In the genomic region with DNA sequence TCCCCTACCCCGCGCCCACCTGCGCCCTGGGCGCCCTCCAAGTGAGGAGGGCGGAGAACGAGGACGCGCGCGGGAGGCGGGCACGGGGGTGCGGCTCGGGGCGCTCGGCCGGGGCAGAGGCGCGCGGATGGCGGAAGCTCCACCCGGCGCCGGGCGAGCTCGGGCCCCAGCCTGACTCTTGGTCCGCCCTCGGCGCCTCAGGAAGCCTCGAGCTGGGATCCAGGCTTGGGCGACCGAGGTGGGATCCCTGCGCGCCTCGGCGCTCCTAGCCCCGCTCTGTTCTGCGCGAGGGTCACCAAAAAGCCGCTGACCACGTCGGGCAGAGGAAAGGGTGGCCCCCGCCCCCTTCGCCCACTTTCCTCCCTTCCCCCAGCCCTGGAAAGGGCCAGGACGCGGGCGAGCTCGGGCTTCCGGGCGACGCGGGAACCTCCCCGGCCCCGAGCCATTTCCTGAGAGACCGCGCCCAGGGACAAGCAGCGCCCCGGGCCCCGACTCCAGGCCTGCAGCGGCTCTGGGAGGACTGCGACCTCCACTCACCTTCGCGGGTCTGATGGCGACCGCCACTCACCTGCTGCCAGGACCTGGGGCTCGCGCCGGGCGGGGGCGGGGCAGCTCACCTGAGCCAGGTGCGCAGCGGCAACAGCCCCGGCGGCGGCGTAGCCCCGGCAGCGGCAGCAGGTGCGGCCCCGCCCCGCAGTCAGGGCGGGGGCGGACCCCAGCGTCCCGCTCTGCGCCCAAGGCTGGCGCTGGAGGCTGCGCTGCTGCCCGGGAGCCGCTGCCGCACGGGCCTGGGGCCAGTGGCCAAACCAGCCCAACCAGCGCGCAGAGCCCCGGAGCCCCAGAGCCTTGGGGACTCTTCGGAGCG, we compare ENCODE assay signal across 8 cellular contexts. TPM values are rescaled to one million over a fixed set of nuclear protein-coding genes. Genes with fewer than 3 reads are reported as not detected.
DNase-seq lines count a peak whose midpoint lies in the region; ATAC-seq and TF ChIP-seq lines count a peak whose summit lies in the region.

No MANE protein-coding gene starts in this region.

- DNase-seq in DMS153 (lab: John Stamatoyannopoulos, UW) (peak; percentile 45), MM.1S (no peak), Right ventricle myocardium superior (peak; percentile 70), retina (peak; percentile 34), 8988T (no peak)
- peak; percentile 61 for DNase-seq in activated T-cell treated with anti-CD3 and anti-CD28 coated beads, Interleukin-2, amount 50 U/mL, for 1 hour

- H3K79me2 ChIP-seq in MM.1S (ENCODE audit: low read length) = no peaks in the 10 kb centered on the region

- H3K27me3 ChIP-seq in MM.1S (replicated peaks; ENCODE audit: insufficient read depth, low read length) = peaks cover 68% of the 10 kb centered on the region

- TF ChIP-seq CTCF in MM.1S (IDR thresholded peaks at IDR 0.05; ENCODE audit: low read length) = no peak

- no peaks in the 10 kb centered on the region for H3F3A ChIP-seq in MM.1S (ENCODE audit: insufficient read depth, low read length)

- H3K9me2 ChIP-seq in MM.1S (replicated peaks; ENCODE audit: insufficient read depth, low read length) = no peaks in the 10 kb centered on the region

- H3K4me1 ChIP-seq in MM.1S (ENCODE audit: low read length) = no peaks in the 10 kb centered on the region

- peak overlapping the region; percentile 37; the same call in 1 of the 2 replicates for H3K4me3 ChIP-seq in MM.1S (ENCODE audit: low read length)

- no peak overlapping the region for H2AFZ ChIP-seq in MM.1S (ENCODE audit: low read length)

- no peak overlapping the region for H3K9ac ChIP-seq in MM.1S (ENCODE audit: low read length)

- H4K20me1 ChIP-seq in MM.1S (ENCODE audit: insufficient read depth, low read length) = no peaks in the 10 kb centered on the region

- H3K9me3 ChIP-seq in MM.1S (replicated peaks; ENCODE audit: insufficient read depth, low read length) = no peaks in the 10 kb centered on the region

- ATAC-seq in Right ventricle myocardium superior (ENCODE audit: poor library complexity) (peak; percentile 72), GM19467 (IDR thresholded peaks at IDR 0.05; ENCODE audit: unreplicated experiment) (no peak), GM18868 (IDR thresholded peaks at IDR 0.05; ENCODE audit: unreplicated experiment) (no peak)

- H3K4me2 ChIP-seq in MM.1S (ENCODE audit: low read depth, low read length) = peak overlapping the region; percentile 54; the same call in 1 of the 2 replicates

- H3K27ac ChIP-seq in MM.1S (ENCODE audit: low read length) = no peak overlapping the region

- intact Hi-C loops in Right ventricle myocardium superior (cut with DNase I) = no loop called here

- H3K36me3 ChIP-seq in MM.1S (replicated peaks; ENCODE audit: insufficient read depth, low read length) = no peaks in the 10 kb centered on the region

RNA-seq across cellular contexts. Expression of a gene that starts 2.2 kb away (rescaled TPM):
- total RNA-seq in Right ventricle myocardium superior = 38.6 TPM

RNA-seq across cellular contexts. Expression of a gene that starts 23.0 kb away (rescaled TPM):
- total RNA-seq in Right ventricle myocardium superior = 0.86 TPM

RNA-seq across cellular contexts. Expression of a gene that starts 24.8 kb away (rescaled TPM):
- 0.08 TPM for total RNA-seq in Right ventricle myocardium superior

RNA-seq across cellular contexts. Expression of a gene that starts 33.1 kb away (rescaled TPM):
- total RNA-seq in Right ventricle myocardium superior = 25.5 TPM

RNA-seq across cellular contexts. Expression of a gene that starts 47.7 kb away (rescaled TPM):
- total RNA-seq in Right ventricle myocardium superior = 0.94 TPM

Comparison
In these comparisons a context has a peak if more than half of its experiments do, and no peak if none do; other contexts are left out.
1. DNase-seq: peak in DMS153 (single experiment), activated T-cell treated with anti-CD3 and anti-CD28 coated beads, Interleukin-2, amount 50 U/mL, for 1 hour (single experiment), Right ventricle myocardium superior (single experiment) and retina (single experiment); none in MM.1S (single experiment) and 8988T (single experiment).